ENCODE assay signal across 8 cellular contexts in the genomic region with DNA sequence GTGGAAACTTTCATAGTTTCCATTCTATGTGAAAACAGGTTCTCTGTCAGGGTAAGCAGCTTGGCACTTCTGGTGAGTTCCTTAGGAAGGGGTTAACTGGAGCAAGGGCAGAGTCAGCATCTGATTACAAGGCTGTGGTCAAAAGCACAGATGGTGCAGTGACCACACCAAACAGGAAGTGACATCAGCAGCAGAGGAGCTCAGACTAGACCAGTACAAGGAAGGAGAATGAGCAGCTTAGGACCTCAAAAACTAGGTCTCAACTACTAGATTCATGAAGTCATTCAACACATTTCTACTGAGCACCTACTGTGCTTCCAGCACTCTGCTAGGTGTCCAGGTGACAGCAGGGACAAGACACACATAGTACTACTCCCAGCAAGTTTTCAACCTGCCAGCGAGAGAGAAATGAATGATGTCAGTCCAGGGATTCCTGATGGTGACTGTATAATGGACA.
DNase-seq lines count a peak whose midpoint lies in the region; ATAC-seq and TF ChIP-seq lines count a peak whose summit lies in the region.

No MANE protein-coding gene starts in this region.

- no peak overlapping the region for H2AK5ac ChIP-seq in trophoblast cell (ENCODE audit: low read length)

- no peaks in the 10 kb centered on the region for H3K36me3 Mint-ChIP-seq in WTC11
- H3K36me3 Mint-ChIP-seq in activated CD4-positive, alpha-beta T cell treated with anti-CD3 and anti-CD28 coated beads, Interleukin-2, amount 10 ng/mL, durations not matched to agents 7 days and 5 days (ENCODE audit: low read depth), result no peaks in the 10 kb centered on the region
- H3K36me3 Mint-ChIP-seq in activated naive CD4-positive, alpha-beta T cell treated with anti-CD3 and anti-CD28 coated beads, Interleukin-2, amount 10 ng/mL, durations not matched to agents 7 days and 5 days, result no peaks in the 10 kb centered on the region

- no peaks in the 10 kb centered on the region for H3K79me1 ChIP-seq in trophoblast cell (ENCODE audit: low read length)

- no peak overlapping the region for H2BK5ac ChIP-seq in trophoblast cell (ENCODE audit: low read depth, low read length, poor library complexity)

- peaks cover 3% of the 10 kb centered on the region for H3K4me1 Mint-ChIP-seq in WTC11
- no peaks in the 10 kb centered on the region for H3K4me1 Mint-ChIP-seq in activated CD4-positive, alpha-beta T cell treated with anti-CD3 and anti-CD28 coated beads, Interleukin-2, amount 10 ng/mL, durations not matched to agents 7 days and 5 days
- H3K4me1 Mint-ChIP-seq in activated naive CD4-positive, alpha-beta T cell treated with anti-CD3 and anti-CD28 coated beads, Interleukin-2, amount 10 ng/mL, durations not matched to agents 7 days and 5 days, result no peaks in the 10 kb centered on the region

- no peak overlapping the region for H3K23ac ChIP-seq in trophoblast cell (ENCODE audit: low read length)

- DNase-seq in RPMI7951 (ENCODE audit: low read depth), result peak; percentile 57
- DNase-seq in left colon, result peak in 1 of 2 donors; percentile 38
- no peak for DNase-seq in WTC11 (ENCODE audit: low spot score)
- no peak for DNase-seq in activated CD4-positive, alpha-beta T cell treated with anti-CD3 and anti-CD28 coated beads, Interleukin-2, amount 10 ng/mL, durations not matched to agents 7 days and 5 days
- DNase-seq in trophoblast cell, result no peak
- DNase-seq in activated naive CD4-positive, alpha-beta T cell treated with anti-CD3 and anti-CD28 coated beads, Interleukin-2, amount 10 ng/mL, durations not matched to agents 7 days and 5 days, result no peak

- no peak overlapping the region for H4K8ac ChIP-seq in trophoblast cell (ENCODE audit: low read depth, low read length)

- H3K9ac ChIP-seq in trophoblast cell (ENCODE audit: low read length), result no peak overlapping the region

- no peak overlapping the region for H4K12ac ChIP-seq in trophoblast cell (ENCODE audit: low read depth, low read length)

- H3K4me3 ChIP-seq in trophoblast cell (ENCODE audit: low read depth, low read length), result no peak overlapping the region

- ATAC-seq in GM18907 (IDR thresholded peaks at IDR 0.05; ENCODE audit: unreplicated experiment) (peak; percentile 91), HG02943 (IDR thresholded peaks at IDR 0.05; ENCODE audit: low read depth, unreplicated experiment) (peak; percentile 95), left colon (peak; percentile 40), WTC11 (no peak)

- no peak overlapping the region for H3K27ac ChIP-seq in trophoblast cell (ENCODE audit: low read depth, low read length)

- H3K18ac ChIP-seq in trophoblast cell (ENCODE audit: low read length), result no peak overlapping the region

- H3K9me3 ChIP-seq in trophoblast cell (ENCODE audit: insufficient read depth, low read depth, low read length), result no peaks in the 10 kb centered on the region

- no peak overlapping the region for H2BK120ac ChIP-seq in trophoblast cell (ENCODE audit: insufficient read depth, low read length, poor library complexity)

- H3K9me3 Mint-ChIP-seq in WTC11, result no peaks in the 10 kb centered on the region
- no peaks in the 10 kb centered on the region for H3K9me3 Mint-ChIP-seq in activated CD4-positive, alpha-beta T cell treated with anti-CD3 and anti-CD28 coated beads, Interleukin-2, amount 10 ng/mL, durations not matched to agents 7 days and 5 days
- H3K9me3 Mint-ChIP-seq in activated naive CD4-positive, alpha-beta T cell treated with anti-CD3 and anti-CD28 coated beads, Interleukin-2, amount 10 ng/mL, durations not matched to agents 7 days and 5 days, result no peaks in the 10 kb centered on the region

- H2AFZ ChIP-seq in trophoblast cell (ENCODE audit: insufficient read depth, low read length, poor library complexity), result no peak overlapping the region

- H3K4me3 Mint-ChIP-seq in WTC11, result no peak overlapping the region
- H3K4me3 Mint-ChIP-seq in activated CD4-positive, alpha-beta T cell treated with anti-CD3 and anti-CD28 coated beads, Interleukin-2, amount 10 ng/mL, durations not matched to agents 7 days and 5 days, result no peak overlapping the region
- no peak overlapping the region for H3K4me3 Mint-ChIP-seq in activated naive CD4-positive, alpha-beta T cell treated with anti-CD3 and anti-CD28 coated beads, Interleukin-2, amount 10 ng/mL, durations not matched to agents 7 days and 5 days

- H2BK12ac ChIP-seq in trophoblast cell (ENCODE audit: low read length), result no peak overlapping the region

- H3K4me2 ChIP-seq in trophoblast cell (ENCODE audit: low read length), result no peak overlapping the region

- H4K91ac ChIP-seq in trophoblast cell (ENCODE audit: low read depth, low read length), result no peak overlapping the region

- H3K27me3 ChIP-seq in trophoblast cell (ENCODE audit: insufficient read depth, low read length), result no peaks in the 10 kb centered on the region

- no peak for TF ChIP-seq CTCF in WTC11 (IDR thresholded peaks at IDR 0.05)

- H3K79me2 ChIP-seq in trophoblast cell (ENCODE audit: control insufficient read depth, insufficient read depth, low read length, poor library complexity), result no peaks in the 10 kb centered on the region

- WGBS in trophoblast cell (ENCODE audit: extremely low coverage, insufficient coverage, insufficient read length), result no CpG with 5 or more reads among the region's 1 CpG

- CTCF ChIA-PET in WTC11 (lab: Charles Lee), result no interaction called here
- CTCF ChIA-PET in activated CD4-positive, alpha-beta T cell treated with anti-CD3 and anti-CD28 coated beads, Interleukin-2, amount 10 ng/mL, durations not matched to agents 7 days and 5 days (lab: Charles Lee), result no interaction called here
- CTCF ChIA-PET in activated naive CD4-positive, alpha-beta T cell treated with anti-CD3 and anti-CD28 coated beads, Interleukin-2, amount 10 ng/mL, durations not matched to agents 7 days and 5 days (lab: Charles Lee), result no interaction called here

- peaks cover 34% of the 10 kb centered on the region for H3K27me3 Mint-ChIP-seq in WTC11 (ENCODE audit: low read depth)
- peaks cover 7% of the 10 kb centered on the region for H3K27me3 Mint-ChIP-seq in activated CD4-positive, alpha-beta T cell treated with anti-CD3 and anti-CD28 coated beads, Interleukin-2, amount 10 ng/mL, durations not matched to agents 7 days and 5 days
- H3K27me3 Mint-ChIP-seq in activated naive CD4-positive, alpha-beta T cell treated with anti-CD3 and anti-CD28 coated beads, Interleukin-2, amount 10 ng/mL, durations not matched to agents 7 days and 5 days, result peaks cover 19% of the 10 kb centered on the region

- no peak overlapping the region for H3K4ac ChIP-seq in trophoblast cell (ENCODE audit: low read depth, low read length)

- H3K27ac Mint-ChIP-seq in WTC11, result no peak overlapping the region
- H3K27ac Mint-ChIP-seq in activated CD4-positive, alpha-beta T cell treated with anti-CD3 and anti-CD28 coated beads, Interleukin-2, amount 10 ng/mL, durations not matched to agents 7 days and 5 days, result no peak overlapping the region
- H3K27ac Mint-ChIP-seq in activated naive CD4-positive, alpha-beta T cell treated with anti-CD3 and anti-CD28 coated beads, Interleukin-2, amount 10 ng/mL, durations not matched to agents 7 days and 5 days, result no peak overlapping the region

- H3K36me3 ChIP-seq in trophoblast cell (ENCODE audit: control insufficient read depth in 1 of 2, insufficient read depth in 2 of 2, low read length in 2 of 2), result no peaks in the 10 kb centered on the region

- POLR2A ChIA-PET in WTC11 (lab: Charles Lee), result no interaction called here
- POLR2A ChIA-PET in activated CD4-positive, alpha-beta T cell treated with anti-CD3 and anti-CD28 coated beads, Interleukin-2, amount 10 ng/mL, durations not matched to agents 7 days and 5 days (lab: Charles Lee), result no interaction called here

- no peaks in the 10 kb centered on the region for H3K4me1 ChIP-seq in trophoblast cell (ENCODE audit: control insufficient read depth in 1 of 2, insufficient read depth in 2 of 2, low read length in 2 of 2)

- H3K14ac ChIP-seq in trophoblast cell (ENCODE audit: low read length), result no peak overlapping the region

- intact Hi-C loops in left colon (cut with DNase I, micrococcal nuclease), result no loop called here

TF ChIP-seq in WTC11, 78 proteins besides CTCF, POLR2A, EP300 and RAD21 (continues in another document):
- no peak for TF ChIP-seq JAZF1 (CRISPR knock-in tag; IDR thresholded peaks at IDR 0.05)
- TF ChIP-seq, protein P1, sequence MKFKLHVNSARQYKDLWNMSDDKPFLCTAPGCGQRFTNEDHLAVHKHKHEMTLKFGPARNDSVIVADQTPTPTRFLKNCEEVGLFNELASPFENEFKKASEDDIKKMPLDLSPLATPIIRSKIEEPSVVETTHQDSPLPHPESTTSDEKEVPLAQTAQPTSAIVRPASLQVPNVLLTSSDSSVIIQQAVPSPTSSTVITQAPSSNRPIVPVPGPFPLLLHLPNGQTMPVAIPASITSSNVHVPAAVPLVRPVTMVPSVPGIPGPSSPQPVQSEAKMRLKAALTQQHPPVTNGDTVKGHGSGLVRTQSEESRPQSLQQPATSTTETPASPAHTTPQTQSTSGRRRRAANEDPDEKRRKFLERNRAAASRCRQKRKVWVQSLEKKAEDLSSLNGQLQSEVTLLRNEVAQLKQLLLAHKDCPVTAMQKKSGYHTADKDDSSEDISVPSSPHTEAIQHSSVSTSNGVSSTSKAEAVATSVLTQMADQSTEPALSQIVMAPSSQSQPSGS (CRISPR knock-in tag; IDR thresholded peaks at IDR 0.05; ENCODE audit: borderline replicate concordance, low read depth), result no peak
- no peak for TF ChIP-seq MXD4 (CRISPR knock-in tag; IDR thresholded peaks at IDR 0.05; ENCODE audit: borderline replicate concordance)
